ENCODE assay signal across 1 cellular context in genomic region chr3:155420869-155421486, GRCh38.
TF ChIP-seq lines count a peak whose summit lies in the region.

No MANE protein-coding gene starts in this region.

TF ChIP-seq in H1, 55 proteins besides CTCF, POLR2A, EP300 and RAD21:
- 0 out of 2 replicates have a peak, but pooled peaks have one; percentile 8 for TF ChIP-seq POU5F1 (IDR thresholded peaks at IDR 0.05; ENCODE audit: low read depth, low read length)
- TF ChIP-seq TEAD4 (IDR thresholded peaks at IDR 0.05; ENCODE audit: low read depth, low read length): no peak
